ENCODE assay signal across 8 cellular contexts in genomic region chr12:53345486-53346195, GRCh38. TPM values are rescaled to one million over a fixed set of nuclear protein-coding genes. Genes with fewer than 3 reads are reported as not detected.
A peak's percentile ranks its signal among the peaks of the same experiment; 100 is the strongest.
DNase-seq lines count a peak whose midpoint lies in the region; ATAC-seq and TF ChIP-seq lines count a peak whose summit lies in the region.

No MANE protein-coding gene starts in this region.

- peaks cover 6% of the 10 kb centered on the region for H3K4me1 ChIP-seq in mammary epithelial cell (ENCODE audit: insufficient read depth, low read length)
- H3K4me1 ChIP-seq in mesendoderm (ENCODE audit: control insufficient read depth, low read depth, low read length) = peaks cover 11% of the 10 kb centered on the region

- H2BK5ac ChIP-seq in mesendoderm (ENCODE audit: low read length) = peak overlapping the region; percentile 44

- WGBS in mammary epithelial cell (ENCODE audit: low coverage, missing lambda C conversion rate) = 48% methylated on average over 8 of the region's 10 CpGs
- WGBS in mesendoderm (ENCODE audit: extremely low coverage, insufficient coverage, low lambda C conversion rate) = no CpG with 5 or more reads among the region's 10 CpGs

- no peak overlapping the region for H2AK5ac ChIP-seq in mesendoderm (ENCODE audit: low read length)

- H3K4me2 ChIP-seq in mammary epithelial cell (ENCODE audit: insufficient read depth, low read depth, low read length) = peak overlapping the region; percentile 89
- H3K4me2 ChIP-seq in mesendoderm (ENCODE audit: low read length) = peak overlapping the region; percentile 2

- ATAC-seq in HG02970 (IDR thresholded peaks at IDR 0.05; ENCODE audit: low FRiP score, unreplicated experiment) = no peak
- ATAC-seq in HG03378 (IDR thresholded peaks at IDR 0.05; ENCODE audit: unreplicated experiment) = no peak
- no peak for ATAC-seq in GM18502 (IDR thresholded peaks at IDR 0.05; ENCODE audit: poor library complexity, unreplicated experiment)

- in situ Hi-C loops in mammary epithelial cell (cut with MboI; ENCODE audit: low sequenced_read_pairs in 2 of 2) = loop anchor here in 1 of 2 donors (5.0 kb wide), 1 partner anchor 77 kb away; the partner anchor contains the start of gene AMHR2

- H3K79me1 ChIP-seq in mesendoderm (ENCODE audit: low read length) = no peaks in the 10 kb centered on the region

- H3K27ac ChIP-seq in mammary epithelial cell (ENCODE audit: insufficient read depth, low read depth, low read length) = no peak overlapping the region
- peak overlapping the region; percentile 51 for H3K27ac ChIP-seq in mesendoderm (ENCODE audit: low read depth, low read length)

- no peaks in the 10 kb centered on the region for H3K9me3 ChIP-seq in mammary epithelial cell (replicated peaks; ENCODE audit: insufficient read depth, low read length)

- H3K79me2 ChIP-seq in mammary epithelial cell (ENCODE audit: insufficient read depth, low read length) (no peaks in the 10 kb centered on the region), mesendoderm (ENCODE audit: control insufficient read depth, insufficient read depth, low read length) (no peaks in the 10 kb centered on the region)

- intact Hi-C loops in mammary epithelial cell (cut with micrococcal nuclease) = loop anchor here (1.0 kb wide), 2 partner anchors 21 to 186 kb away; no protein-coding TSS in a partner anchor

- no peak overlapping the region for H3K18ac ChIP-seq in mesendoderm (ENCODE audit: low read length)

- peak overlapping the region; percentile 91 for H3K56ac ChIP-seq in mesendoderm (ENCODE audit: low read length)

- H3K9ac ChIP-seq in mammary epithelial cell (ENCODE audit: insufficient read depth, low read length) (no peak overlapping the region), mesendoderm (ENCODE audit: low read length) (peak overlapping the region; percentile 83)

- H2BK120ac ChIP-seq in mesendoderm (ENCODE audit: low read depth, low read length) = peak overlapping the region; percentile 10

- no TSS peak for BruUV-seq in mammary epithelial cell (replicated peaks; lab: Mats Ljungman, UMichigan)

- peak overlapping the region; percentile 93 for H2AFZ ChIP-seq in mammary epithelial cell (ENCODE audit: low read depth, low read length)

- peak overlapping the region; percentile 39 for H3K4ac ChIP-seq in mesendoderm (ENCODE audit: low read depth, low read length)

- H4K8ac ChIP-seq in mesendoderm (ENCODE audit: low read depth, low read length) = no peak overlapping the region

- DNase-seq in AG09309 (ENCODE audit: low read depth) (no peak), mammary epithelial cell (no peak), mesendoderm (peak; percentile 74), NCI-H2227 (lab: John Stamatoyannopoulos, UW; ENCODE audit: unreplicated experiment) (no peak)
- no peak for DNase-seq in Jurkat, Clone E6-1 (ENCODE audit: low read depth, low spot score)

- CTCF ChIA-PET in mammary epithelial cell (lab: Charles Lee; ENCODE audit: low non-redundant PET) = interaction anchor here (0.6 to 1.7 kb wide), 4 partner anchors 24 to 132 kb away, joined by 6 to 17 read pairs (median 8); partner anchors contain the start of genes AAAS and PFDN5

- H4K5ac ChIP-seq in mesendoderm (ENCODE audit: low read length) = peak overlapping the region; percentile 21

- no peaks in the 10 kb centered on the region for H3K27me3 ChIP-seq in mammary epithelial cell (ENCODE audit: insufficient read depth, low read length)
- no peaks in the 10 kb centered on the region for H3K27me3 ChIP-seq in mesendoderm (ENCODE audit: insufficient read depth, low read length, poor library complexity)

- H3K4me3 ChIP-seq in AG09309 (ENCODE audit: control insufficient read depth, low read depth, low read length) (peak overlapping the region; percentile 65), mammary epithelial cell (replicated peaks in 1 of 3; ENCODE audit: insufficient read depth in 1 of 3, low read depth in 2 of 3, low read length in 3 of 3) (peak overlapping the region; percentile 59 to 65 (median 62)), mesendoderm (ENCODE audit: low read length) (no peak overlapping the region)
- peak overlapping the region; percentile 63 for H3K4me3 ChIP-seq in Jurkat, Clone E6-1 (ENCODE audit: low read length)

- H4K20me1 ChIP-seq in mammary epithelial cell (ENCODE audit: insufficient read depth, low read length) = no peaks in the 10 kb centered on the region

- H3K23ac ChIP-seq in mesendoderm (ENCODE audit: low read length) = no peak overlapping the region

- H3K36me3 ChIP-seq in mammary epithelial cell (ENCODE audit: insufficient read depth, low read length) (no peaks in the 10 kb centered on the region), mesendoderm (ENCODE audit: control insufficient read depth, insufficient read depth, low read length) (no peaks in the 10 kb centered on the region)

- TF ChIP-seq CTCF in AG09309 (IDR thresholded peaks at IDR 0.05; ENCODE audit: control insufficient read depth, insufficient read depth, low read depth, low read length, missing control alignments) (no peak), mammary epithelial cell (conservative IDR thresholded peaks at IDR 0.05 in 1 of 2, IDR thresholded peaks at IDR 0.05 in 1 of 2; ENCODE audit: extremely low read depth in 1 of 2, insufficient read depth in 1 of 2, low read depth in 1 of 2, low read length in 2 of 2) (no peak)

- H2BK15ac ChIP-seq in mesendoderm (replicated peaks; ENCODE audit: low read depth) = no peak overlapping the region

- dilution Hi-C loops in mammary epithelial cell (cut with HindIII; ENCODE audit: low sequenced_read_pairs) = no loop called here

RNA-seq across cellular contexts. Expression of gene SP7, which starts 9.5 kb away (rescaled TPM):
- not detected for polyA plus RNA-seq in Jurkat, Clone E6-1 (2012; ENCODE audit: insufficient read depth, insufficient read length)
- total RNA-seq in mammary epithelial cell = not detected
- polyA plus RNA-seq in mammary epithelial cell = not detected
- polyA minus RNA-seq in mammary epithelial cell = not detected
- polyA plus RNA-seq in mesendoderm (2013, experiment 1 of 2) = 0.10 TPM
- polyA plus RNA-seq in mesendoderm (2013, experiment 2 of 2) = 0.04 TPM

RNA-seq across cellular contexts. Expression of gene AAAS, which starts 24.2 kb away (rescaled TPM):
- 125 TPM for polyA plus RNA-seq in Jurkat, Clone E6-1 (2012; ENCODE audit: insufficient read depth, insufficient read length)
- 10 to 100 TPM; 29.2 to 45.4 TPM for total RNA-seq in mammary epithelial cell
- 58.3 TPM for polyA plus RNA-seq in mammary epithelial cell
- polyA minus RNA-seq in mammary epithelial cell = 84.3 TPM
- 45.2 TPM for polyA plus RNA-seq in mesendoderm (2013, experiment 1 of 2)
- 44.8 TPM for polyA plus RNA-seq in mesendoderm (2013, experiment 2 of 2)

RNA-seq across cellular contexts. Expression of gene SP1, which starts 34.3 kb away (rescaled TPM):
- 26.7 TPM for polyA plus RNA-seq in Jurkat, Clone E6-1 (2012; ENCODE audit: insufficient read depth, insufficient read length)
- total RNA-seq in mammary epithelial cell = 10 to 100 TPM; 55.3 to 56.9 TPM
- polyA plus RNA-seq in mammary epithelial cell = 38.9 TPM
- polyA minus RNA-seq in mammary epithelial cell = 74.9 TPM
- polyA plus RNA-seq in mesendoderm (2013, experiment 1 of 2) = 34.1 TPM
- 34.4 TPM for polyA plus RNA-seq in mesendoderm (2013, experiment 2 of 2)

RNA-seq across cellular contexts. Expression of gene MYG1, which starts 46.1 kb away (rescaled TPM):
- 89.9 TPM for polyA plus RNA-seq in Jurkat, Clone E6-1 (2012; ENCODE audit: insufficient read depth, insufficient read length)
- total RNA-seq in mammary epithelial cell = 10 to 100 TPM; 29.5 to 61.9 TPM
- 50.9 TPM for polyA plus RNA-seq in mammary epithelial cell
- 31.3 TPM for polyA minus RNA-seq in mammary epithelial cell
- 90.2 TPM for polyA plus RNA-seq in mesendoderm (2013, experiment 1 of 2)
- polyA plus RNA-seq in mesendoderm (2013, experiment 2 of 2) = 93.0 TPM

RNA-seq across cellular contexts. Expression of gene PFDN5, which starts 50.3 kb away (rescaled TPM):
- 698 TPM for polyA plus RNA-seq in Jurkat, Clone E6-1 (2012; ENCODE audit: insufficient read depth, insufficient read length)
- 100 to 1,000 TPM; 162 to 187 TPM for total RNA-seq in mammary epithelial cell
- 581 TPM for polyA plus RNA-seq in mammary epithelial cell
- 173 TPM for polyA minus RNA-seq in mammary epithelial cell
- 277 TPM for polyA plus RNA-seq in mesendoderm (2013, experiment 1 of 2)
- polyA plus RNA-seq in mesendoderm (2013, experiment 2 of 2) = 277 TPM
